In the genomic region with DNA sequence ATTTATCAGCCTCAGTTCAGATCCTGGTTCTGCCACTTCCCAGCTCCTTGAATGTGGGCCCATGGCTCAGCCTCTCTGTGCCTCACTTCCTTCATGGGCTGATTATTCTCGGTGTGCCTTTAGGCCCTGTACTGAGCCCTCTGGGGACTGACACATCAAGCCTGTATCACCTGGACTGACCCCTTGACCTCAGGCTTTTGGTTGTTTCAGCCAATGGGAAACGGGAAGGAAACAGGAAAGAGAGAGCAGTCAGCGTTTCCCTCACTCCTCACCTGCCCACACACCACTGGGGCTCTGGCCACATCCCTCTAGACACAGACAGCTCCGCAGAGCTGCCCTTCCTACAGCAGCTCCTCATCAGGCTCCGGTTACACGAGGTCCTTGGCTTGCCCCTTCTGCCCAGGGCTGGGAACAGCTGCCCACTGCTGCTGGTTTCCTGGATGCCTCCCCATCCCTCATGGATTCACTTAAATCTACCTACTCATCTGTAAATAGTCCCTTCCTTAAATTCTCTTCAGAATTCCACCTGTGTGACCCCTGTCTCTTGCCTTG, we compare ENCODE assay signal across 1 cellular context.
TF ChIP-seq lines count a peak whose summit lies in the region.

No MANE protein-coding gene starts in this region.

TF ChIP-seq in HepG2, 621 proteins besides CTCF, POLR2A, EP300 and RAD21:
- no peak for TF ChIP-seq SP2 (CRISPR knock-in tag; IDR thresholded peaks at IDR 0.05)
- TF ChIP-seq, protein P1, sequence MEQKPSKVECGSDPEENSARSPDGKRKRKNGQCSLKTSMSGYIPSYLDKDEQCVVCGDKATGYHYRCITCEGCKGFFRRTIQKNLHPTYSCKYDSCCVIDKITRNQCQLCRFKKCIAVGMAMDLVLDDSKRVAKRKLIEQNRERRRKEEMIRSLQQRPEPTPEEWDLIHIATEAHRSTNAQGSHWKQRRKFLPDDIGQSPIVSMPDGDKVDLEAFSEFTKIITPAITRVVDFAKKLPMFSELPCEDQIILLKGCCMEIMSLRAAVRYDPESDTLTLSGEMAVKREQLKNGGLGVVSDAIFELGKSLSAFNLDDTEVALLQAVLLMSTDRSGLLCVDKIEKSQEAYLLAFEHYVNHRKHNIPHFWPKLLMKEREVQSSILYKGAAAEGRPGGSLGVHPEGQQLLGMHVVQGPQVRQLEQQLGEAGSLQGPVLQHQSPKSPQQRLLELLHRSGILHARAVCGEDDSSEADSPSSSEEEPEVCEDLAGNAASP (CRISPR knock-in tag; IDR thresholded peaks at IDR 0.05; ENCODE audit: borderline replicate concordance) = no peak
- no peak for TF ChIP-seq SIX4 (CRISPR knock-in tag; IDR thresholded peaks at IDR 0.05)
- TF ChIP-seq, protein P2, sequence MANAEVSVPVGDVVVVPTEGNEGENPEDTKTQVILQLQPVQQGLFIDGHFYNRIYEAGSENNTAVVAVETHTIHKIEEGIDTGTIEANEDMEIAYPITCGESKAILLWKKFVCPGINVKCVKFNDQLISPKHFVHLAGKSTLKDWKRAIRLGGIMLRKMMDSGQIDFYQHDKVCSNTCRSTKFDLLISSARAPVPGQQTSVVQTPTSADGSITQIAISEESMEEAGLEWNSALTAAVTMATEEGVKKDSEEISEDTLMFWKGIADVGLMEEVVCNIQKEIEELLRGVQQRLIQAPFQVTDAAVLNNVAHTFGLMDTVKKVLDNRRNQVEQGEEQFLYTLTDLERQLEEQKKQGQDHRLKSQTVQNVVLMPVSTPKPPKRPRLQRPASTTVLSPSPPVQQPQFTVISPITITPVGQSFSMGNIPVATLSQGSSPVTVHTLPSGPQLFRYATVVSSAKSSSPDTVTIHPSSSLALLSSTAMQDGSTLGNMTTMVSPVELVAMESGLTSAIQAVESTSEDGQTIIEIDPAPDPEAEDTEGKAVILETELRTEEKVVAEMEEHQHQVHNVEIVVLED (CRISPR knock-in tag; IDR thresholded peaks at IDR 0.05; ENCODE audit: borderline replicate concordance) = no peak
- no peak for TF ChIP-seq ZNF446 (CRISPR knock-in tag; IDR thresholded peaks at IDR 0.05)
- TF ChIP-seq ZBTB8A (CRISPR knock-in tag; IDR thresholded peaks at IDR 0.05; ENCODE audit: borderline replicate concordance, low read depth) = no peak
- TF ChIP-seq ZNF329 (CRISPR knock-in tag; IDR thresholded peaks at IDR 0.05; ENCODE audit: low read depth) = no peak
- no peak for TF ChIP-seq SIN3A (IDR thresholded peaks at IDR 0.05; ENCODE audit: borderline replicate concordance, low read depth, low read length)
- TF ChIP-seq, protein P3, sequence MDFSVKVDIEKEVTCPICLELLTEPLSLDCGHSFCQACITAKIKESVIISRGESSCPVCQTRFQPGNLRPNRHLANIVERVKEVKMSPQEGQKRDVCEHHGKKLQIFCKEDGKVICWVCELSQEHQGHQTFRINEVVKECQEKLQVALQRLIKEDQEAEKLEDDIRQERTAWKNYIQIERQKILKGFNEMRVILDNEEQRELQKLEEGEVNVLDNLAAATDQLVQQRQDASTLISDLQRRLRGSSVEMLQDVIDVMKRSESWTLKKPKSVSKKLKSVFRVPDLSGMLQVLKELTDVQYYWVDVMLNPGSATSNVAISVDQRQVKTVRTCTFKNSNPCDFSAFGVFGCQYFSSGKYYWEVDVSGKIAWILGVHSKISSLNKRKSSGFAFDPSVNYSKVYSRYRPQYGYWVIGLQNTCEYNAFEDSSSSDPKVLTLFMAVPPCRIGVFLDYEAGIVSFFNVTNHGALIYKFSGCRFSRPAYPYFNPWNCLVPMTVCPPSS (IDR thresholded peaks at IDR 0.05) = no peak
- TF ChIP-seq POGZ (CRISPR knock-in tag; IDR thresholded peaks at IDR 0.05) = no peak
- TF ChIP-seq ZNF562 (CRISPR knock-in tag; IDR thresholded peaks at IDR 0.05; ENCODE audit: borderline replicate concordance) = no peak
- no peak for TF ChIP-seq DPF2 (CRISPR knock-in tag; IDR thresholded peaks at IDR 0.05; ENCODE audit: borderline replicate concordance, low read depth)
TF ChIP-seq in HepG2: peak in this region for 0.
